In genomic region chr14:51805541-51805940, GRCh38 we compare ENCODE assay signal across 17 cellular contexts.
"Had no signal": no experiment of that assay in that cellular context is flagged by ENCODE, and none has a peak within 500 bp of the region (broad histone marks: within the 10 kb centered on the region; RNA-seq: fewer than 3 reads in every experiment).

No MANE protein-coding gene starts in this region.

- ATAC-seq: activated T-helper 17 cell treated with anti-CD3 and anti-CD28 coated beads, Interleukin-2, amount 50 U/mL, for 72 hours; effector memory CD8-positive, alpha-beta T cell; left cardiac atrium; lower lobe of right lung had no signal

- H3K27me3 ChIP-seq: stomach, uterus had no signal

- H3K9me3 ChIP-seq: lower lobe of right lung, thyroid gland, uterus had no signal

- DNase-seq: activated CD4-positive, alpha-beta T cell treated with anti-CD3 and anti-CD28 coated beads, Interleukin-2, amount 50 U/mL, for 1 hour; activated naive CD4-positive, alpha-beta T cell treated with anti-CD3 and anti-CD28 coated beads for 36 hours; activated T-cell treated with anti-CD3 and anti-CD28 coated beads for 4 hours; effector memory CD8-positive, alpha-beta T cell; erythroblast; left cardiac atrium; lower lobe of right lung; stimulated activated CD4-positive, alpha-beta T cell treated with anti-CD3 and anti-CD28 coated beads, Interleukin-15, amount 100 ng/mL, for 24 hours; stimulated activated CD4-positive, alpha-beta T cell treated with anti-CD3 and anti-CD28 coated beads, Interleukin-4, amount 100 ng/mL, for 4 hours; stomach; T-helper 9 cell; thyroid gland; uterus had no signal

- H3K36me3 Mint-ChIP-seq: mesothelial cell of epicardium had no signal

- H3K9me3 Mint-ChIP-seq: activated T-helper 17 cell treated with anti-CD3 and anti-CD28 coated beads, Interleukin-2, amount 50 U/mL, for 72 hours; effector memory CD8-positive, alpha-beta T cell had no signal

- H3K4me3 Mint-ChIP-seq: activated naive CD4-positive, alpha-beta T cell treated with anti-CD3 and anti-CD28 coated beads for 36 hours; activated T-helper 17 cell treated with anti-CD3 and anti-CD28 coated beads, Interleukin-2, amount 50 U/mL, for 72 hours; central memory CD8-positive, alpha-beta T cell; effector memory CD8-positive, alpha-beta T cell; mesothelial cell of epicardium had no signal

- H3K79me2 ChIP-seq: parathyroid adenoma had no signal

- H3K27ac ChIP-seq: lower lobe of right lung, parathyroid adenoma, stomach, thyroid gland, uterus had no signal

- H3K27me3 Mint-ChIP-seq: activated T-helper 17 cell treated with anti-CD3 and anti-CD28 coated beads, Interleukin-2, amount 50 U/mL, for 72 hours had no signal

- H3K4me3 ChIP-seq: lower lobe of right lung, stomach, thyroid gland, uterus had no signal

- H3K9ac ChIP-seq: parathyroid adenoma had no signal

- H3K4me1 ChIP-seq: lower lobe of right lung, parathyroid adenoma, thyroid gland, uterus had no signal

- H2AFZ ChIP-seq: parathyroid adenoma had no signal

- H3K4me1 Mint-ChIP-seq: activated T-helper 17 cell treated with anti-CD3 and anti-CD28 coated beads, Interleukin-2, amount 50 U/mL, for 72 hours; central memory CD8-positive, alpha-beta T cell had no signal

- H3K36me3 ChIP-seq: lower lobe of right lung, stomach, thyroid gland, uterus had no signal

- H3K27ac Mint-ChIP-seq: activated naive CD4-positive, alpha-beta T cell treated with anti-CD3 and anti-CD28 coated beads for 36 hours; activated T-helper 17 cell treated with anti-CD3 and anti-CD28 coated beads, Interleukin-2, amount 50 U/mL, for 72 hours; effector memory CD8-positive, alpha-beta T cell had no signal
